ENCODE assay signal across 8 cellular contexts in the genomic region with DNA sequence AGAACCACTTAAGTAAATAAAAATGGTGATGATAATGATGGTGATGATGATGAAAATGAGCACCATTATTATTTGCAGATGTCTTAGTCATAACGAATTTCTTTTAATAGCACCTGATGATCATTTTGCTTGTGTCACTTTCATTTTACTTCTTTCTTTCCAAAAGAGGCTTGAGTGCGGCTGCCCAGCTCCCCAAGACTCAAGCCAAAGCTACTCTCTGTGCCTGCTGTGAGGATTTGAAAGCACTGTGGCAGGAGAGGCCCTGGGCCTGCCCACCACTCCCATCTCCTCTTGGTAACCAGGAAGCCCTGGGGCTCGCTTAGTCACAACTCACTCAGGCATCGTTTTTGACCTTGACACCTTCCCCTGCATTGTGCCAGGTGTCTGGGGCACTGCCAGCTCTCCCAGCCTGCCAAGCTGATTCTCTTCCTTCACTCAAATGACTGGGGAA. TPM values are rescaled to one million over a fixed set of nuclear protein-coding genes. Genes with fewer than 3 reads are reported as not detected.
A peak's percentile ranks its signal among the peaks of the same experiment; 100 is the strongest.
DNase-seq lines count a peak whose midpoint lies in the region; ATAC-seq, FAIRE-seq and TF ChIP-seq lines count a peak whose summit lies in the region.

No MANE protein-coding gene starts in this region.

- no peak overlapping the region for H3K4me3 ChIP-seq in bronchial epithelial cell (ENCODE audit: low read depth, low read length)
- H3K4me3 ChIP-seq in prostate gland = no peak overlapping the region

- no peaks in the 10 kb centered on the region for H3K27me3 ChIP-seq in bronchial epithelial cell (ENCODE audit: control insufficient read depth, insufficient read depth, low read length)
- no peaks in the 10 kb centered on the region for H3K27me3 ChIP-seq in prostate gland (replicated peaks; ENCODE audit: insufficient read depth)

- no peak for TF ChIP-seq CTCF in bronchial epithelial cell (IDR thresholded peaks at IDR 0.05; ENCODE audit: insufficient read depth, low read length, severe bottlenecking)
- TF ChIP-seq CTCF in prostate gland (IDR thresholded peaks at IDR 0.05) = no peak

- peak; percentile 72 for FAIRE-seq in bronchial epithelial cell (lab: Jason Lieb, UNC)

- in situ Hi-C loops in KBM-7 (cut with MboI; ENCODE audit: low pct_unique_long_range_greater_than_20kb, low sequenced_read_pairs) = no loop called here

- intact Hi-C loops in prostate gland (cut with DNase I) = no loop called here

- ATAC-seq in GM18868 (IDR thresholded peaks at IDR 0.05; ENCODE audit: unreplicated experiment) (peak; percentile 76), HG03565 (IDR thresholded peaks at IDR 0.05; ENCODE audit: unreplicated experiment) (no peak)

- H3K4me1 ChIP-seq in prostate gland (replicated peaks) = peaks cover 8% of the 10 kb centered on the region

- DNase-seq in NCI-H1417 treated with DMSO at 0.1 percent for 48 hours (lab: John Stamatoyannopoulos, UW) (peak; percentile 83), bronchial epithelial cell (ENCODE audit: low read depth) (peak; percentile 88), prostate gland (ENCODE audit: low spot score) (peak; percentile 63), GOT3 (lab: John Stamatoyannopoulos, UW) (no peak), SW480 (ENCODE audit: low spot score) (no peak), KBM-7 (no peak)

- no peak for TF ChIP-seq POLR2A in prostate gland (IDR thresholded peaks at IDR 0.05)

- H3K36me3 ChIP-seq in bronchial epithelial cell (ENCODE audit: control insufficient read depth, insufficient read depth, low read length) (peaks cover 3% of the 10 kb centered on the region), prostate gland (no peaks in the 10 kb centered on the region)

- no peaks in the 10 kb centered on the region for H3K9me3 ChIP-seq in prostate gland

- WGBS in prostate gland = 16% methylated on average over 4 of the region's 4 CpGs

- peak overlapping the region; percentile 11 to 30 for H3K27ac ChIP-seq in prostate gland

RNA-seq across cellular contexts. Expression of gene RPL37A, which starts 41.2 kb away (rescaled TPM):
- total RNA-seq in bronchial epithelial cell = 2,461 and 3,525 TPM in 2 replicates
- total RNA-seq in prostate gland = 1,000 to 10,000 TPM; 1,435 to 1,814 TPM

Comparison
In these comparisons a context has a peak if more than half of its experiments do, and no peak if none do; other contexts are left out.
1. DNase-seq: peak in NCI-H1417 treated with DMSO at 0.1 percent for 48 hours (single experiment), bronchial epithelial cell (single experiment) and prostate gland (single experiment); none in GOT3 (single experiment), SW480 (single experiment) and KBM-7 (single experiment).